1 cellular context compared by ENCODE assay signal in the genomic region with DNA sequence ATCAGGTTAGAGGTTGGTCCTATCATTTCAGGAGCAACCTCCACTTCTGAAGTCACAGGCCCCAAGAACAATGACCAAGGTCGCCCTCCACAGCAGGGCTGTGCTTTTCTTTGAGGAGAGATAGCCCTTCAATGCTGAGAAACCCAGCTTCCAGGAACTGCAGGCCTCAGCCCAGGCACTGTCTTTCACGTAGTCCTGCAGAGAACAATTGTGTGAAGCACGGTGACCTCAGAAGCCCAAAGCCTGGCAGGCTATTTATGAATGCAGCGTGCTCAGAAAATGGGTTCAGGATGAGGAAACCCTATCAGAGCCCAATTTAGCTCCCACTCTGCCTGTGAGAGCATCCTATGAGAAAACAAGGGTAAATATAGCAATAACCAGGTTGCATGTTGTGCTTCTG.
TF ChIP-seq lines count a peak whose summit lies in the region.

No MANE protein-coding gene starts in this region.

TF ChIP-seq in neural cell, 6 proteins besides CTCF, POLR2A, EP300 and RAD21 (continued from another document):
- TF ChIP-seq REST (IDR thresholded peaks at IDR 0.05; ENCODE audit: borderline replicate concordance), result no peak
- no peak for TF ChIP-seq POLR2AphosphoS5 (IDR thresholded peaks at IDR 0.05)
- no peak for TF ChIP-seq SMC3 (conservative IDR thresholded peaks at IDR 0.05; ENCODE audit: poor library complexity)
TF ChIP-seq in neural cell: peak in this region for 0.
